In genomic region chr3:34239287-34239686, GRCh38 we compare ENCODE assay signal across 22 cellular contexts.
DNase-seq lines count a peak whose midpoint lies in the region; ATAC-seq, FAIRE-seq and TF ChIP-seq lines count a peak whose summit lies in the region.
"Had no signal": no experiment of that assay in that cellular context is flagged by ENCODE, and none has a peak within 500 bp of the region (broad histone marks: within the 10 kb centered on the region; RNA-seq: fewer than 3 reads in every experiment).

No MANE protein-coding gene starts in this region.

- 1% methylated on average over 4 of the region's 4 CpGs for WGBS in K562 (ENCODE audit: insufficient coverage, low coverage, missing lambda C conversion rate)
- WGBS in transverse colon (ENCODE audit: low coverage in 1 of 2), 2 donors: 41 to 77% methylated on average over 4 of the region's 4 CpGs
- 84% methylated on average over 4 of the region's 4 CpGs for WGBS in suprapubic skin

- TF ChIP-seq EP300 in K562 (IDR thresholded peaks at IDR 0.05; ENCODE audit: low read length): no peak
- TF ChIP-seq EP300 in transverse colon (IDR thresholded peaks at IDR 0.05; ENCODE audit: low read depth): no peak
- no peak for TF ChIP-seq EP300 in suprapubic skin (IDR thresholded peaks at IDR 0.05)

- no peak for FAIRE-seq in K562 (lab: Jason Lieb, UNC)
- FAIRE-seq: A549, D721Med, GM12878, GM12892, GM19239 had no signal

- DNase-seq in K562 (ENCODE audit: extremely low read depth in 1 of 4, low spot score in 3 of 4) (no peak), mucosa of descending colon (peak in 1 of 3 donors; percentile 51), transverse colon (no peak), GM13977 (ENCODE audit: low spot score) (no peak), suprapubic skin (ENCODE audit: low spot score in 2 of 2) (no peak)
- DNase-seq: AML-193; Caco-2; Calu3; CD4-positive, alpha-beta T cell; CD8-positive, alpha-beta T cell; DMS79; DND-41; EL; GDM1 had no signal

- H3K9me3 ChIP-seq in K562 (replicated peaks; ENCODE audit: control insufficient read depth, insufficient read depth, low read depth, low read length): no peaks in the 10 kb centered on the region
- H3K9me3 ChIP-seq in mucosa of descending colon: no peaks in the 10 kb centered on the region
- no peaks in the 10 kb centered on the region for H3K9me3 ChIP-seq in transverse colon
- no peaks in the 10 kb centered on the region for H3K9me3 ChIP-seq in suprapubic skin
- H3K9me3 ChIP-seq: A549; BLaER1 treated with 17β-estradiol and CSF1 and Interleukin-3, amounts not matched to agents 10 nM and 100 nM; Caco-2 had no signal

- BruUV-seq in K562 (replicated peaks; lab: Mats Ljungman, UMichigan): no TSS peak

- H3K36me3 ChIP-seq in K562 (ENCODE audit: control insufficient read depth, insufficient read depth, low read length): no peaks in the 10 kb centered on the region
- H3K36me3 ChIP-seq in mucosa of descending colon (ENCODE audit: low read depth): no peaks in the 10 kb centered on the region
- H3K36me3 ChIP-seq in transverse colon: no peaks in the 10 kb centered on the region
- H3K36me3 ChIP-seq in suprapubic skin: no peaks in the 10 kb centered on the region
- H3K36me3 ChIP-seq: BLaER1 treated with 17β-estradiol and CSF1 and Interleukin-3, amounts not matched to agents 10 nM and 100 nM had no signal

- H4K20me1 ChIP-seq in K562 (replicated peaks; ENCODE audit: control insufficient read depth, insufficient read depth, low read length): no peaks in the 10 kb centered on the region
- H4K20me1 ChIP-seq: BLaER1 treated with 17β-estradiol and CSF1 and Interleukin-3, amounts not matched to agents 10 nM and 100 nM had no signal

- TF ChIP-seq RAD21 in K562 (CRISPR knock-in tag; conservative IDR thresholded peaks at IDR 0.05 in 1 of 2, IDR thresholded peaks at IDR 0.05 in 1 of 2): no peak

- no peak overlapping the region for H2AFZ ChIP-seq in K562 (ENCODE audit: low read depth, low read length)

- no peak for TF ChIP-seq CTCF in K562 (IDR thresholded peaks at IDR 0.05 in 2 of 3, conservative IDR thresholded peaks at IDR 0.05 in 1 of 3; ENCODE audit: insufficient read depth in 2 of 3, low read depth in 1 of 3, low read length in 3 of 3)
- TF ChIP-seq CTCF in mucosa of descending colon (IDR thresholded peaks at IDR 0.05): no peak
- no peak for TF ChIP-seq CTCF in transverse colon (IDR thresholded peaks at IDR 0.05)
- no peak for TF ChIP-seq CTCF in GM13977 (IDR thresholded peaks at IDR 0.05; ENCODE audit: extremely low read depth, insufficient read depth, missing control alignments)
- TF ChIP-seq CTCF in suprapubic skin (IDR thresholded peaks at IDR 0.05): no peak

- CTCF ChIA-PET in K562 (lab: Yijun Ruan, JAX; ENCODE audit: low intra/inter-chr PET ratio): no interaction called here

- POLR2A ChIA-PET in K562 (lab: Yijun Ruan, JAX): interaction anchor here (1.1 kb wide), 1 partner anchor 9 kb away, joined by 3 read pairs; no protein-coding TSS in a partner anchor

- TF ChIP-seq POLR2A in K562 (conservative IDR thresholded peaks at IDR 0.05): no peak
- no peak for TF ChIP-seq POLR2A in transverse colon (IDR thresholded peaks at IDR 0.05)
- TF ChIP-seq POLR2A in suprapubic skin (IDR thresholded peaks at IDR 0.05): no peak

- H3K27me3 ChIP-seq in K562 (ENCODE audit: control insufficient read depth in 2 of 2, insufficient read depth in 2 of 2, low read length in 2 of 2) (no peaks in the 10 kb centered on the region), transverse colon (no peaks in the 10 kb centered on the region), suprapubic skin (no peaks in the 10 kb centered on the region)
- H3K27me3 ChIP-seq: BLaER1 treated with 17β-estradiol and CSF1 and Interleukin-3, amounts not matched to agents 10 nM and 100 nM had no signal

- H3K79me2 ChIP-seq in K562 (ENCODE audit: control insufficient read depth, insufficient read depth, low read length): no peaks in the 10 kb centered on the region

- H3K4me3 ChIP-seq in K562: no peak overlapping the region
- no peak overlapping the region for H3K4me3 ChIP-seq in mucosa of descending colon
- H3K4me3 ChIP-seq in transverse colon: no peak overlapping the region
- H3K4me3 ChIP-seq in suprapubic skin: no peak overlapping the region
- H3K4me3 ChIP-seq: A549; BLaER1 treated with 17β-estradiol and CSF1 and Interleukin-3, amounts not matched to agents 10 nM and 100 nM; GM12878 had no signal

- intact Hi-C loops in K562 (cut with micrococcal nuclease) (no loop called here), mucosa of descending colon (cut with DNase I, micrococcal nuclease) (no loop called here), transverse colon (cut with DNase I; ENCODE audit: low total_unique reads) (no loop called here)

- H3K27ac ChIP-seq in K562 (ENCODE audit: extremely low read depth, low read depth, low read length) (no peak overlapping the region), transverse colon (peak overlapping the region; percentile 1 to 55 (median 34)), suprapubic skin (no peak overlapping the region)
- H3K27ac ChIP-seq: 22Rv1; A549; BLaER1 treated with 17β-estradiol and CSF1 and Interleukin-3, amounts not matched to agents 10 nM and 100 nM; C4-2B had no signal

- no peak overlapping the region for H3K9ac ChIP-seq in K562 (ENCODE audit: insufficient read depth in 1 of 2, low read depth in 2 of 2, low read length in 2 of 2)
- H3K9ac ChIP-seq: BLaER1 treated with 17β-estradiol and CSF1 and Interleukin-3, amounts not matched to agents 10 nM and 100 nM had no signal

- ATAC-seq in K562 (no peak), mucosa of descending colon (peak; percentile 90)
- ATAC-seq: A549; CD8-positive, alpha-beta T cell had no signal

- no peaks in the 10 kb centered on the region for H3K9me1 ChIP-seq in K562 (ENCODE audit: control insufficient read depth, insufficient read depth, low read length)

- in situ Hi-C loops in K562 (cut with MboI) (no loop called here), transverse colon (cut with MboI; ENCODE audit: low pct_ligation_motif_present in 1 of 4, low pct_unique_long_range_greater_than_20kb in 1 of 4, low sequenced_read_pairs in 3 of 4) (no loop called here), GM13977 (cut with MboI; ENCODE audit: low pct_unique_long_range_greater_than_20kb, low sequenced_read_pairs, unreplicated experiment) (no loop called here)

- H3K4me1 ChIP-seq in K562 (replicated peaks in 1 of 2; ENCODE audit: control insufficient read depth in 2 of 2, insufficient read depth in 2 of 2, low read length in 2 of 2) (no peaks in the 10 kb centered on the region), mucosa of descending colon (ENCODE audit: low read depth) (peaks cover 5% of the 10 kb centered on the region), transverse colon (peaks cover 0 to 26% (median 7%) of the 10 kb centered on the region in 4 donors), suprapubic skin (no peaks in the 10 kb centered on the region)
- H3K4me1 ChIP-seq: A549; BLaER1 treated with 17β-estradiol and CSF1 and Interleukin-3, amounts not matched to agents 10 nM and 100 nM; Caco-2 had no signal

- H3K4me2 ChIP-seq in K562 (ENCODE audit: insufficient read depth, low read length): no peak overlapping the region
- H3K4me2 ChIP-seq: A549; BLaER1 treated with 17β-estradiol and CSF1 and Interleukin-3, amounts not matched to agents 10 nM and 100 nM had no signal

Comparison
In these comparisons a context has a peak if more than half of its experiments do, and no peak if none do; other contexts are left out.
1. H3K27ac ChIP-seq: peak in transverse colon (4 of 4); none in K562 (single experiment) and suprapubic skin (single experiment).